8 cellular contexts compared by ENCODE assay signal in the genomic region with DNA sequence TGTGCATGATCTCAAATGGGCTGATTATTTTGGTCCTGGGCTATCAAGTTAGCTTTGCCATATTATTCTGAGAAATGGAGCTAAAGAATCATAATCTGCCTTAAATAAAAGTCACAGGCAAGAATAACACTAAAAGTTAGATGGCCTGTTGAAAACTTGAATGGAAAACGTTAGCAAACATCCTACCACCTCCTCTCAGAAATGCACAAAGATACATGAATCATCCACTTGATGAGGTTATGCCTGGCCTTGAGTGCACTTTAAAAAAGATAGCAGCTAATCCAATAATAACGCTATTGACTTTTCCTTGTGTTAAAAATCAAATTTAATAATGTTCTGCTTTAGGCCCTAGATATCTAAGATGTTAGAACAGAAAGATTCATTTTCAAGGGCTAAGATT.
"Had no signal": no experiment of that assay in that cellular context is flagged by ENCODE, and none has a peak within 500 bp of the region (broad histone marks: within the 10 kb centered on the region; RNA-seq: fewer than 3 reads in every experiment).

No MANE protein-coding gene starts in this region.

- H3K4me3 ChIP-seq: HAP-1 had no signal

- H3K27ac ChIP-seq: HL-60 had no signal

- H3K9me3 ChIP-seq: HAP-1 had no signal

- ATAC-seq: HCT116, HepG2 had no signal

- DNase-seq: GOT3, H7, HFFc6, KBM-7 had no signal

- H3K4me1 ChIP-seq: HAP-1 had no signal

- H3K36me3 ChIP-seq: HAP-1 had no signal
